Comparison of ENCODE assay signal across 16 cellular contexts in the genomic region with DNA sequence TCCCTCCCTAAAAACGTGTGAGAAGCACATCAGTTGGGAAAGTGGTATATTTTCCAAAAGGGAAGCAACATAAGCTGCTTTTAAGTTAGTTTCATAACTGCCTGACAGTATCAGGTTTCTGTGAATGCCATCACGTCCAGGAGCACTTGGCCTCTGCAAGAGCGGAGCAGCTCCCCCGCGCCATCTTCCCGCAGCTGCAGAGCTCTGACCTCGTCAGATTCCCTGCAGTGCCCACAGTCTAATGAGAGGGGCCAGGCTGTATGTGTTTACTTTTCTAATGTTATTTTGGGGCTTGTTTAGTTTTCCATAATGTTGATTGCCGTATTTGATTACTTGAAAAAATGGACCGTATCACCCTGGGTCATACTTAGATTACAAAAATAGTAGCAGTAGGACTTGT.
"Had no signal": no experiment of that assay in that cellular context is flagged by ENCODE, and none has a peak within 500 bp of the region (broad histone marks: within the 10 kb centered on the region; RNA-seq: fewer than 3 reads in every experiment).

No MANE protein-coding gene starts in this region.

- H3K4me3 Mint-ChIP-seq: activated CD4-positive, alpha-beta T cell treated with anti-CD3 and anti-CD28 coated beads, Interleukin-2, amount 10 ng/mL, durations not matched to agents 24 days and 14 days; activated naive CD4-positive, alpha-beta T cell treated with anti-CD3 and anti-CD28 coated beads for 36 hours; WTC11 had no signal

- H3K9me3 ChIP-seq: neutrophil, prostate gland, upper lobe of right lung had no signal

- H3K27me3 ChIP-seq: hepatocyte, neutrophil, upper lobe of right lung had no signal

- H3K4me1 Mint-ChIP-seq: activated CD4-positive, alpha-beta T cell treated with anti-CD3 and anti-CD28 coated beads, Interleukin-2, amount 10 ng/mL, durations not matched to agents 24 days and 14 days had no signal

- ATAC-seq: sciatic nerve, upper lobe of right lung, WTC11 had no signal

- H3K27me3 Mint-ChIP-seq: activated CD4-positive, alpha-beta T cell treated with anti-CD3 and anti-CD28 coated beads, Interleukin-2, amount 10 ng/mL, durations not matched to agents 24 days and 14 days had no signal

- H3K27ac Mint-ChIP-seq: activated CD4-positive, alpha-beta T cell treated with anti-CD3 and anti-CD28 coated beads, Interleukin-2, amount 10 ng/mL, durations not matched to agents 24 days and 14 days; activated naive CD4-positive, alpha-beta T cell treated with anti-CD3 and anti-CD28 coated beads for 36 hours; WTC11 had no signal

- H3K9me3 Mint-ChIP-seq: activated CD4-positive, alpha-beta T cell treated with anti-CD3 and anti-CD28 coated beads, Interleukin-2, amount 10 ng/mL, durations not matched to agents 24 days and 14 days; activated naive CD4-positive, alpha-beta T cell treated with anti-CD3 and anti-CD28 coated beads for 36 hours had no signal

- H3K4me3 ChIP-seq: hepatocyte, prostate gland, upper lobe of right lung had no signal

- H3K4me1 ChIP-seq: prostate gland, upper lobe of right lung had no signal

- H3K27ac ChIP-seq: hepatocyte, neutrophil, prostate gland, upper lobe of right lung had no signal

- DNase-seq: activated CD4-positive, alpha-beta T cell treated with anti-CD3 and anti-CD28 coated beads, Interleukin-2, amount 10 ng/mL, durations not matched to agents 24 days and 14 days; activated CD8-positive, alpha-beta memory T cell treated with anti-CD3 and anti-CD28 coated beads for 24 hours; activated naive CD4-positive, alpha-beta T cell treated with anti-CD3 and anti-CD28 coated beads for 36 hours; central memory CD4-positive, alpha-beta T cell; cortex of kidney; effector CD8-positive, alpha-beta T cell; kidney glomerular epithelial cell; stimulated activated CD4-positive, alpha-beta T cell treated with anti-CD3 and anti-CD28 coated beads, Interleukin-2, amount 100 ng/mL, for 48 hours; stimulated activated naive CD4-positive, alpha-beta T cell treated with Interleukin-2 at 50 U/mL for 16 hours; T-helper 1 cell; upper lobe of right lung had no signal

- H3K36me3 ChIP-seq: prostate gland had no signal
